Comparison of ENCODE assay signal across 8 cellular contexts in genomic region chr6:7145269-7146078, GRCh38. TPM values are rescaled to one million over a fixed set of nuclear protein-coding genes. Genes with fewer than 3 reads are reported as not detected.
A peak's percentile ranks its signal among the peaks of the same experiment; 100 is the strongest.
DNase-seq lines count a peak whose midpoint lies in the region; ATAC-seq lines count a peak whose summit lies in the region.

No MANE protein-coding gene starts in this region.

- H3K79me1 ChIP-seq in trophoblast cell (ENCODE audit: low read length) = peaks cover 39% of the 10 kb centered on the region

- no peaks in the 10 kb centered on the region for H3K27me3 ChIP-seq in trophoblast cell (ENCODE audit: insufficient read depth, low read length)

- H3K9me3 Mint-ChIP-seq in effector memory CD8-positive, alpha-beta T cell = no peaks in the 10 kb centered on the region

- peaks cover 6% of the 10 kb centered on the region for H3K36me3 Mint-ChIP-seq in effector memory CD8-positive, alpha-beta T cell (ENCODE audit: insufficient read depth)

- WGBS in trophoblast cell (ENCODE audit: extremely low coverage, insufficient coverage, insufficient read length) = no CpG with 5 or more reads among the region's 10 CpGs

- H3K79me2 ChIP-seq in trophoblast cell (ENCODE audit: control insufficient read depth, insufficient read depth, low read length, poor library complexity) = peaks cover 33% of the 10 kb centered on the region

- peak overlapping the region; percentile 85 for H2BK5ac ChIP-seq in trophoblast cell (ENCODE audit: low read depth, low read length, poor library complexity)

- H3K4ac ChIP-seq in trophoblast cell (ENCODE audit: low read depth, low read length) = peak overlapping the region; percentile 66

- H2AK5ac ChIP-seq in trophoblast cell (ENCODE audit: low read length) = peak overlapping the region; percentile 40

- H3K4me3 Mint-ChIP-seq in effector memory CD8-positive, alpha-beta T cell = peak overlapping the region; percentile 27 to 49

- H3K27ac ChIP-seq in trophoblast cell (ENCODE audit: low read depth, low read length) = peak overlapping the region; percentile 97

- H3K14ac ChIP-seq in trophoblast cell (ENCODE audit: low read length) = peak overlapping the region; percentile 74

- H3K9me3 ChIP-seq in trophoblast cell (ENCODE audit: insufficient read depth, low read depth, low read length) = no peaks in the 10 kb centered on the region

- H3K18ac ChIP-seq in trophoblast cell (ENCODE audit: low read length) = peak overlapping the region; percentile 79

- no peak overlapping the region for H3K23ac ChIP-seq in trophoblast cell (ENCODE audit: low read length)

- peak; percentile 94 for DNase-seq in GF-D8 (lab: John Stamatoyannopoulos, UW)
- DNase-seq in NCI-H526 (lab: John Stamatoyannopoulos, UW) = peak; percentile 86 to 88
- no peak for DNase-seq in effector memory CD8-positive, alpha-beta T cell
- peak in 1 of 2 donors; percentile 79 for DNase-seq in trophoblast cell
- no peak for DNase-seq in HPDE6-E6E7 (ENCODE audit: extremely low spot score)
- DNase-seq in occipital lobe (lab: John Stamatoyannopoulos, UW) = no peak

- peak overlapping the region; percentile 79 for H2BK12ac ChIP-seq in trophoblast cell (ENCODE audit: low read length)

- peaks cover 22 to 40% of the 10 kb centered on the region in 2 experiments for H3K4me1 ChIP-seq in trophoblast cell (ENCODE audit: control insufficient read depth in 1 of 2, insufficient read depth in 2 of 2, low read length in 2 of 2)

- H3K4me3 ChIP-seq in trophoblast cell (ENCODE audit: low read depth, low read length) = peak overlapping the region; percentile 11

- ATAC-seq in effector memory CD8-positive, alpha-beta T cell (replicated peaks) = no peak
- ATAC-seq in GM21529 (IDR thresholded peaks at IDR 0.05; ENCODE audit: unreplicated experiment) (no peak), HG03571 (IDR thresholded peaks at IDR 0.05; ENCODE audit: unreplicated experiment) (no peak)

- H2AFZ ChIP-seq in trophoblast cell (ENCODE audit: insufficient read depth, low read length, poor library complexity) = peak overlapping the region; percentile 75

- H4K12ac ChIP-seq in trophoblast cell (ENCODE audit: low read depth, low read length) = no peak overlapping the region

- H4K91ac ChIP-seq in trophoblast cell (ENCODE audit: low read depth, low read length) = peak overlapping the region; percentile 91

- H3K27me3 Mint-ChIP-seq in effector memory CD8-positive, alpha-beta T cell = no peaks in the 10 kb centered on the region

- peak overlapping the region; percentile 81 for H2BK120ac ChIP-seq in trophoblast cell (ENCODE audit: insufficient read depth, low read length, poor library complexity)

- H3K9ac ChIP-seq in trophoblast cell (ENCODE audit: low read length) = peak overlapping the region; percentile 67

- H3K36me3 ChIP-seq in trophoblast cell (ENCODE audit: control insufficient read depth in 1 of 2, insufficient read depth in 2 of 2, low read length in 2 of 2) = peaks cover 3 to 5% of the 10 kb centered on the region in 2 experiments

- peaks cover 40 to 66% of the 10 kb centered on the region in 2 donors for H3K4me1 Mint-ChIP-seq in effector memory CD8-positive, alpha-beta T cell (ENCODE audit: low read depth in 2 of 2)

- peak overlapping the region; percentile 65 to 71 for H3K27ac Mint-ChIP-seq in effector memory CD8-positive, alpha-beta T cell

- H4K8ac ChIP-seq in trophoblast cell (ENCODE audit: low read depth, low read length) = peak overlapping the region; percentile 63

- peak overlapping the region; percentile 67 for H3K4me2 ChIP-seq in trophoblast cell (ENCODE audit: low read length)

RNA-seq across cellular contexts. Expression of gene RREB1, which starts 37.7 kb away (rescaled TPM):
- polyA plus RNA-seq in trophoblast cell (2013) = 45.6 and 46.8 TPM in 2 replicates
- 1.4 TPM for total RNA-seq in occipital lobe

Comparison
In these comparisons a context has a peak if more than half of its experiments do, and no peak if none do; other contexts are left out.
1. DNase-seq: peak in GF-D8 (single experiment) and NCI-H526 (2 of 2); none in effector memory CD8-positive, alpha-beta T cell (0 of 3), HPDE6-E6E7 (single experiment) and occipital lobe (single experiment).